In genomic region chr19:6005321-6006069, GRCh38 we compare ENCODE assay signal across 29 cellular contexts.
"Had no signal": no experiment of that assay in that cellular context is flagged by ENCODE, and none has a peak within 500 bp of the region (broad histone marks: within the 10 kb centered on the region; RNA-seq: fewer than 3 reads in every experiment).

No MANE protein-coding gene starts in this region.

- H3K9me3 Mint-ChIP-seq: activated CD4-positive, alpha-beta T cell treated with anti-CD3 and anti-CD28 coated beads, Interleukin-2, amount 10 ng/mL, durations not matched to agents 24 days and 14 days; activated naive CD4-positive, alpha-beta T cell treated with anti-CD3 and anti-CD28 coated beads, Interleukin-2, amount 50 U/mL, for 24 hours; activated naive CD8-positive, alpha-beta T cell treated with anti-CD3 and anti-CD28 coated beads, Interleukin-2, amount 10 ng/mL, durations not matched to agents 7 days and 5 days; activated T-helper 1 cell treated with anti-CD3 and anti-CD28 coated beads, Interleukin-12 subunit alpha, Interleukin-12 subunit beta, Interleukin-2, Interleukin-4 antibody, amounts not matched to agents 30 ng/mL and 10 ng/mL and 1 ng/mL, durations not matched to agents 14 hours and 24 hours and 36 hours; central memory CD8-positive, alpha-beta T cell; T-helper 2 cell treated with Interferon-gamma antibody and Interleukin-4, amounts not matched to agents 5 μg/mL and 100 μg/mL, for 36 hours had no signal

- H3K27ac ChIP-seq: brain microvascular endothelial cell had no signal

- H3K27me3 Mint-ChIP-seq: activated CD4-positive, alpha-beta memory T cell treated with anti-CD3 and anti-CD28 coated beads for 36 hours; activated CD4-positive, alpha-beta T cell treated with anti-CD3 and anti-CD28 coated beads for 36 hours; activated CD4-positive, alpha-beta T cell treated with anti-CD3 and anti-CD28 coated beads, Interleukin-2, amount 10 ng/mL, durations not matched to agents 24 days and 14 days; activated CD8-positive, alpha-beta memory T cell treated with anti-CD3 and anti-CD28 coated beads, Interleukin-2, amount 10 ng/mL, durations not matched to agents 7 days and 5 days; activated naive CD4-positive, alpha-beta T cell treated with anti-CD3 and anti-CD28 coated beads, Interleukin-2, amount 50 U/mL, for 24 hours; activated naive CD8-positive, alpha-beta T cell treated with anti-CD3 and anti-CD28 coated beads, Interleukin-2, amount 10 ng/mL, durations not matched to agents 7 days and 5 days; central memory CD8-positive, alpha-beta T cell; T-helper 17 cell had no signal

- H3K27me3 ChIP-seq: brain microvascular endothelial cell had no signal

- H3K36me3 ChIP-seq: brain microvascular endothelial cell had no signal

- H3K4me3 Mint-ChIP-seq: activated CD4-positive, alpha-beta memory T cell treated with anti-CD3 and anti-CD28 coated beads for 36 hours; activated CD4-positive, alpha-beta T cell treated with anti-CD3 and anti-CD28 coated beads for 36 hours; activated CD4-positive, alpha-beta T cell treated with anti-CD3 and anti-CD28 coated beads, Interleukin-2, amount 10 ng/mL, durations not matched to agents 24 days and 14 days; activated CD8-positive, alpha-beta memory T cell treated with anti-CD3 and anti-CD28 coated beads, Interleukin-2, amount 10 ng/mL, durations not matched to agents 7 days and 5 days; activated CD8-positive, alpha-beta T cell treated with anti-CD3 and anti-CD28 coated beads, Interleukin-2, amount 10 ng/mL, durations not matched to agents 7 days and 5 days; activated naive CD4-positive, alpha-beta T cell treated with anti-CD3 and anti-CD28 coated beads for 36 hours; activated naive CD4-positive, alpha-beta T cell treated with anti-CD3 and anti-CD28 coated beads, Interleukin-2, amount 50 U/mL, for 24 hours; activated naive CD8-positive, alpha-beta T cell treated with anti-CD3 and anti-CD28 coated beads, Interleukin-2, amount 10 ng/mL, durations not matched to agents 7 days and 5 days; activated T-helper 1 cell treated with anti-CD3 and anti-CD28 coated beads, Interleukin-12 subunit alpha, Interleukin-12 subunit beta, Interleukin-2, Interleukin-4 antibody, amounts not matched to agents 30 ng/mL and 10 ng/mL and 1 ng/mL, durations not matched to agents 14 hours and 24 hours and 36 hours; central memory CD8-positive, alpha-beta T cell; T-helper 17 cell; T-helper 2 cell treated with Interferon-gamma antibody and Interleukin-4, amounts not matched to agents 5 μg/mL and 100 μg/mL, for 36 hours had no signal

- ATAC-seq: activated CD4-positive, alpha-beta T cell treated with anti-CD3 and anti-CD28 coated beads for 36 hours; activated CD8-positive, alpha-beta memory T cell treated with anti-CD3 and anti-CD28 coated beads, Interleukin-2, amount 10 ng/mL, durations not matched to agents 7 days and 5 days; activated CD8-positive, alpha-beta T cell treated with anti-CD3 and anti-CD28 coated beads, Interleukin-2, amount 10 ng/mL, durations not matched to agents 7 days and 5 days; esophagus mucosa; T-helper 17 cell had no signal

- H3K4me1 Mint-ChIP-seq: activated CD4-positive, alpha-beta T cell treated with anti-CD3 and anti-CD28 coated beads for 36 hours; activated CD8-positive, alpha-beta memory T cell treated with anti-CD3 and anti-CD28 coated beads, Interleukin-2, amount 10 ng/mL, durations not matched to agents 7 days and 5 days; activated naive CD4-positive, alpha-beta T cell treated with anti-CD3 and anti-CD28 coated beads, Interleukin-2, amount 50 U/mL, for 24 hours; central memory CD8-positive, alpha-beta T cell had no signal

- H3K27ac Mint-ChIP-seq: activated CD4-positive, alpha-beta memory T cell treated with anti-CD3 and anti-CD28 coated beads for 36 hours; activated CD4-positive, alpha-beta T cell treated with anti-CD3 and anti-CD28 coated beads for 36 hours; activated CD4-positive, alpha-beta T cell treated with anti-CD3 and anti-CD28 coated beads, Interleukin-2, amount 10 ng/mL, durations not matched to agents 24 days and 14 days; activated CD8-positive, alpha-beta memory T cell treated with anti-CD3 and anti-CD28 coated beads, Interleukin-2, amount 10 ng/mL, durations not matched to agents 7 days and 5 days; activated CD8-positive, alpha-beta T cell treated with anti-CD3 and anti-CD28 coated beads, Interleukin-2, amount 10 ng/mL, durations not matched to agents 7 days and 5 days; activated naive CD4-positive, alpha-beta T cell treated with anti-CD3 and anti-CD28 coated beads for 36 hours; activated naive CD4-positive, alpha-beta T cell treated with anti-CD3 and anti-CD28 coated beads, Interleukin-2, amount 50 U/mL, for 24 hours; activated naive CD8-positive, alpha-beta T cell treated with anti-CD3 and anti-CD28 coated beads, Interleukin-2, amount 10 ng/mL, durations not matched to agents 7 days and 5 days; activated T-helper 2 cell treated with anti-CD3 and anti-CD28 coated beads, Interferon-gamma antibody, Interleukin-2, Interleukin-4, amounts not matched to agents 10 μg/mL and 5 μg/mL and 100 μg/mL, durations not matched to agents 14 hours and 24 hours and 36 hours; T-helper 17 cell; T-helper 2 cell treated with Interferon-gamma antibody and Interleukin-4, amounts not matched to agents 5 μg/mL and 100 μg/mL, for 36 hours had no signal

- DNase-seq: activated CD4-positive, alpha-beta memory T cell treated with anti-CD3 and anti-CD28 coated beads for 36 hours; activated CD4-positive, alpha-beta T cell treated with anti-CD3 and anti-CD28 coated beads for 36 hours; activated CD4-positive, alpha-beta T cell treated with anti-CD3 and anti-CD28 coated beads, Interleukin-2, amount 10 ng/mL, durations not matched to agents 24 days and 14 days; activated CD4-positive, CD25-positive, alpha-beta regulatory T cell; activated CD4-positive, CD25-positive, alpha-beta regulatory T cell treated with anti-CD3 and anti-CD28 coated beads, Interleukin-2, amount 50 U/mL, for 72 hours; activated CD8-positive, alpha-beta memory T cell treated with anti-CD3 and anti-CD28 coated beads, Interleukin-2, amount 10 ng/mL, durations not matched to agents 7 days and 5 days; activated CD8-positive, alpha-beta memory T cell treated with anti-CD3 and anti-CD28 coated beads, Interleukin-2, amount 50 U/mL, for 4 hours; activated CD8-positive, alpha-beta T cell treated with anti-CD3 and anti-CD28 coated beads, Interleukin-2, amount 10 ng/mL, durations not matched to agents 7 days and 5 days; activated effector memory CD4-positive, alpha-beta T cell treated with anti-CD3 and anti-CD28 coated beads, Interleukin-2, amount 50 U/mL, for 16 hours; activated naive CD4-positive, alpha-beta T cell treated with anti-CD3 and anti-CD28 coated beads for 36 hours; activated naive CD8-positive, alpha-beta T cell treated with anti-CD3 and anti-CD28 coated beads, Interleukin-2, amount 10 ng/mL, durations not matched to agents 7 days and 5 days; activated T-cell treated with anti-CD3 and anti-CD28 coated beads, Interleukin-2, amount 50 U/mL, for 1 hour; activated T-cell treated with anti-CD3 and anti-CD28 coated beads, Interleukin-2, amount 50 U/mL, for 48 hours; amniotic stem cell; anterior cingulate cortex; brain microvascular endothelial cell; cortex of kidney; effector CD8-positive, alpha-beta T cell; foreskin fibroblast; head of caudate nucleus; T-helper 1 cell; T-helper 17 cell; T1000 had no signal
